8 cellular contexts compared by ENCODE assay signal in the genomic region with DNA sequence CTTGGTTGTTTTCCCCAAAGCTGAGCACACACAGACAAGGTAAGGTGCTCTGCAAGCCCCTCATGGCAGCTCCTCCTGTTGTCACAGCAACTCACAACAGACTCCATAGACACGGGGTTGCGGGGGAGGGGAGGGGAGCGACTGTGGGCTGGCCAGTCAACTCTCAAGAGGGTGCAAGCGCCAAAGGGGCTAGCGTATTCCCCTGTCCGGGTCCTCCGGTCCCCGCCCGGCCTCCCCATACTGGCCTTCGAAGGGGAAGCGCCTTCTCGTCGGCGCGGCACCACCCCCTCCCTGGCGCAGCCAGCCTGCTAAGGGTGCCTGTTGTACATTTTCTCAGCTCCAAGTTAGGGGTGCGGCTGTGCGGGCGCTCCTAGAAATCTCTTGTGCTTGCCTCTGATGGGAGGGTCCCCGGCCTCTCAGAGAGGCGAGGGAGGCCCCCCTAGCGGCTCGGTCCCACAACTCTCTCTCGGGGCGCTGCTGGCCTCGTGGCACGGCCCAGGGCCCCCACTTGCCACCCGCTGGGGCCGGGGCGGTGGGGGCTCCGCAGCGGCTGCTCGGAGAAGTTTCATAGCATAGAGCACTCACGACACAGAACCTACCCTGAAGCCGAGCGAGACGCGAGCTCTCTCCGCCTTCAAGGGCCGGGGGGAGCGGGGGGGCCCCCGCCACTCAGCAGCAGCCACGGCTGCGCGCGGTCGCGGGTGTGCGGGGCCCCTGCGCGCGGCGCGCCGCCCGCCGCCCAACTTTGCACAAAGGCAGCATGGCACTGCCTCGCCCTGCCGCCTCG. TPM values are rescaled to one million over a fixed set of nuclear protein-coding genes. Genes with fewer than 3 reads are reported as not detected.
A peak's percentile ranks its signal among the peaks of the same experiment; 100 is the strongest.
DNase-seq lines count a peak whose midpoint lies in the region; ATAC-seq and TF ChIP-seq lines count a peak whose summit lies in the region.

No MANE protein-coding gene starts in this region.

- H3K27ac ChIP-seq in CD8-positive, alpha-beta T cell (ENCODE audit: low read depth, low read length): no peak overlapping the region
- peak overlapping the region; percentile 88 for H3K27ac ChIP-seq in colonic mucosa
- H3K27ac ChIP-seq in smooth muscle cell (ENCODE audit: low read depth): peak overlapping the region; percentile 99

- H3K4me1 Mint-ChIP-seq in CD8-positive, alpha-beta T cell (ENCODE audit: low read depth): peaks cover 11% of the 10 kb centered on the region

- H3K27me3 Mint-ChIP-seq in CD8-positive, alpha-beta T cell (ENCODE audit: low read depth): peaks cover 40% of the 10 kb centered on the region

- peak overlapping the region; percentile 63 for H3K4me3 Mint-ChIP-seq in CD8-positive, alpha-beta T cell

- H3K9me3 ChIP-seq in CD8-positive, alpha-beta T cell (ENCODE audit: low read length): no peaks in the 10 kb centered on the region
- no peaks in the 10 kb centered on the region for H3K9me3 ChIP-seq in colonic mucosa
- no peaks in the 10 kb centered on the region for H3K9me3 ChIP-seq in smooth muscle cell (replicated peaks; ENCODE audit: low read depth)

- WGBS in smooth muscle cell (ENCODE audit: low lambda C conversion rate): 3% methylated on average over 37 of the region's 60 CpGs

- CTCF ChIA-PET in CD8-positive, alpha-beta T cell (lab: Charles Lee): no interaction called here

- H2AFZ ChIP-seq in smooth muscle cell (ENCODE audit: low read depth): peak overlapping the region; percentile 61

- H3K9me3 Mint-ChIP-seq in CD8-positive, alpha-beta T cell: no peaks in the 10 kb centered on the region

- no peaks in the 10 kb centered on the region for H3K36me3 ChIP-seq in CD8-positive, alpha-beta T cell (ENCODE audit: insufficient read depth, low read length)
- H3K36me3 ChIP-seq in colonic mucosa (no peaks in the 10 kb centered on the region), kidney epithelial cell (ENCODE audit: control insufficient read depth, insufficient read depth, low read length) (no peaks in the 10 kb centered on the region), smooth muscle cell (ENCODE audit: low read depth) (no peaks in the 10 kb centered on the region)

- H3K79me2 ChIP-seq in smooth muscle cell (ENCODE audit: low read depth): peaks cover 49% of the 10 kb centered on the region

- peak overlapping the region; percentile 97 for H3K4me2 ChIP-seq in smooth muscle cell

- DNase-seq in CD8-positive, alpha-beta T cell: peak in 2 of 7 experiments; percentile 10 to 19
- DNase-seq in HK-2 (ENCODE audit: unreplicated experiment): peak; percentile 68
- DNase-seq in SKM-1 (lab: John Stamatoyannopoulos, UW; ENCODE audit: unreplicated experiment): peak; percentile 22
- peak; percentile 67 for DNase-seq in colonic mucosa
- no peak for DNase-seq in kidney epithelial cell (ENCODE audit: low read depth)
- DNase-seq in smooth muscle cell (lab: John Stamatoyannopoulos, UW; ENCODE audit: unreplicated experiment): peak; percentile 61

- TF ChIP-seq CTCF in CD8-positive, alpha-beta T cell (IDR thresholded peaks at IDR 0.05): no peak
- TF ChIP-seq CTCF in colonic mucosa (IDR thresholded peaks at IDR 0.05) (no peak), kidney epithelial cell (IDR thresholded peaks at IDR 0.05; ENCODE audit: insufficient read depth, low read length, poor library complexity, severe bottlenecking) (no peak), smooth muscle cell (IDR thresholded peaks at IDR 0.05; ENCODE audit: borderline replicate concordance, insufficient read depth, poor library complexity, severe bottlenecking) (no peak)

- H3K9ac ChIP-seq in colonic mucosa (ENCODE audit: low read depth in 2 of 2, low read length in 2 of 2): peak overlapping the region; percentile 86 to 92
- H3K9ac ChIP-seq in smooth muscle cell (ENCODE audit: low read depth): peak overlapping the region; percentile 99

- no peaks in the 10 kb centered on the region for H3K36me3 Mint-ChIP-seq in CD8-positive, alpha-beta T cell

- peak; percentile 49 for ATAC-seq in CD8-positive, alpha-beta T cell
- ATAC-seq in GM19372 (IDR thresholded peaks at IDR 0.05; ENCODE audit: low read depth, unreplicated experiment): peak; percentile 36
- ATAC-seq in GM19455 (IDR thresholded peaks at IDR 0.05; ENCODE audit: unreplicated experiment): no peak

- POLR2A ChIA-PET in CD8-positive, alpha-beta T cell (lab: Charles Lee): no interaction called here

- peaks cover 18% of the 10 kb centered on the region for H3K27me3 ChIP-seq in CD8-positive, alpha-beta T cell (ENCODE audit: insufficient read depth, low read length)
- H3K27me3 ChIP-seq in colonic mucosa (no peaks in the 10 kb centered on the region), kidney epithelial cell (ENCODE audit: control insufficient read depth, insufficient read depth, low read length) (no peaks in the 10 kb centered on the region), smooth muscle cell (ENCODE audit: low read depth) (no peaks in the 10 kb centered on the region)

- intact Hi-C loops in CD8-positive, alpha-beta T cell (cut with DNase I, micrococcal nuclease): no loop called here
- intact Hi-C loops in colonic mucosa (cut with DNase I): no loop called here

- H4K20me1 ChIP-seq in smooth muscle cell (ENCODE audit: low read depth): no peaks in the 10 kb centered on the region

- H3K4me1 ChIP-seq in CD8-positive, alpha-beta T cell (ENCODE audit: insufficient read depth, low read length): peaks cover 9% of the 10 kb centered on the region
- H3K4me1 ChIP-seq in colonic mucosa (no peaks in the 10 kb centered on the region), smooth muscle cell (ENCODE audit: low read depth) (peaks cover 12% of the 10 kb centered on the region)

- peaks cover 6% of the 10 kb centered on the region for H3F3A ChIP-seq in smooth muscle cell (ENCODE audit: low read depth)

- peak overlapping the region; percentile 37 for H3K4me3 ChIP-seq in CD8-positive, alpha-beta T cell (ENCODE audit: low read depth, low read length)
- peak overlapping the region; percentile 69 for H3K4me3 ChIP-seq in colonic mucosa
- H3K4me3 ChIP-seq in kidney epithelial cell (ENCODE audit: low read depth, low read length): peak overlapping the region; percentile 75
- peak overlapping the region; percentile 91 for H3K4me3 ChIP-seq in smooth muscle cell

- no peak overlapping the region for H3K27ac Mint-ChIP-seq in CD8-positive, alpha-beta T cell

RNA-seq across cellular contexts. Expression of a gene that starts 0.4 kb away (rescaled TPM):
- not detected for total RNA-seq in CD8-positive, alpha-beta T cell
- total RNA-seq in colonic mucosa: 1 to 10 TPM; 2.5 to 4.9 TPM
- 21.3 and 22.2 TPM in 2 replicates for total RNA-seq in kidney epithelial cell
- total RNA-seq in smooth muscle cell: 49.1 and 77.0 TPM in 2 replicates
- 33.7 and 36.2 TPM in 2 replicates for polyA plus RNA-seq in smooth muscle cell

Comparison
In these comparisons a context has a peak if more than half of its experiments do, and no peak if none do; other contexts are left out.
1. H3K4me3 ChIP-seq: peak in every context shown above with its lines; median percentile 91 in smooth muscle cell; 75 in kidney epithelial cell; 69 in colonic mucosa; 37 in CD8-positive, alpha-beta T cell.